ENCODE assay signal across 21 cellular contexts in the genomic region with DNA sequence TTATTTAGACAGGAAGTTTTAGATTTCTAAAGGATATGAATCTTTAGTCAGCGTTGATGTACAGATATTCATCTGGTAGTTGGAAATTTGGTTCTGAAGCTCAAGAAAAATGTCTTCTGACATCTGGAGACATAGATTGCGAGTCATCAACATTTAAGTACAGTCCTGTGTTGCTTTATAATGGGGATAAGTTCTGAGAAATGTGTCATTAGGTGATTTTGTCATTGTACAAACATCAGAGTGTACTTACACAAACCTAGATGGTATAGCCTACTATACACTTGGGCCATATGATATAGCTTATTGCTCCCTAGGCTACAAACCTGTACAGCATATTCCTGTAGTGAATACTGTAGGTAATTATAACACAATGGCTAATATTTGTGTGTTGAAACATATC.
"Had no signal": no experiment of that assay in that cellular context is flagged by ENCODE, and none has a peak within 500 bp of the region (broad histone marks: within the 10 kb centered on the region; RNA-seq: fewer than 3 reads in every experiment).

No MANE protein-coding gene starts in this region.

- FAIRE-seq: astrocyte, pancreas had no signal

- ATAC-seq: left ventricle myocardium superior; mucosa of descending colon; naive thymus-derived CD4-positive, alpha-beta T cell; pancreas; sciatic nerve; upper lobe of right lung had no signal

- H3K9me3 ChIP-seq: esophagus muscularis mucosa, mucosa of descending colon, pancreas, stomach, thoracic aorta, upper lobe of right lung had no signal

- H3K27me3 ChIP-seq: dorsolateral prefrontal cortex, esophagus muscularis mucosa, pancreas, stomach, upper lobe of right lung had no signal

- H3K27ac Mint-ChIP-seq: activated CD4-positive, alpha-beta memory T cell treated with anti-CD3 and anti-CD28 coated beads, Interleukin-2, amount 10 ng/mL, durations not matched to agents 7 days and 5 days; activated T-cell treated with anti-CD3 and anti-CD28 coated beads, Interleukin-2, amount 50 U/mL, for 24 hours; memory B cell; naive thymus-derived CD4-positive, alpha-beta T cell had no signal

- H3K27ac ChIP-seq: dorsolateral prefrontal cortex, esophagus muscularis mucosa, pancreas, stomach, thoracic aorta, upper lobe of right lung had no signal

- DNase-seq: activated CD4-positive, alpha-beta memory T cell treated with anti-CD3 and anti-CD28 coated beads, Interleukin-2, amount 10 ng/mL, durations not matched to agents 7 days and 5 days; activated CD4-positive, alpha-beta T cell treated with anti-CD3 and anti-CD28 coated beads for 4 hours; activated effector memory CD4-positive, alpha-beta T cell treated with Interleukin-2 at 50 U/mL for 16 hours; activated naive CD4-positive, alpha-beta T cell treated with anti-CD3 and anti-CD28 coated beads, Interleukin-2, amount 50 U/mL, for 16 hours; activated T-cell treated with anti-CD3 and anti-CD28 coated beads, Interleukin-2, amount 50 U/mL, for 24 hours; dorsolateral prefrontal cortex; endodermal cell; hypothalamus; kidney glomerular epithelial cell; left ventricle myocardium superior; mucosa of descending colon; naive thymus-derived CD4-positive, alpha-beta T cell; pancreas; stimulated activated CD4-positive, alpha-beta T cell treated with anti-CD3 and anti-CD28 coated beads, Interleukin-1b, Interleukin-23, amount 100 ng/mL, for 48 hours; stomach; upper lobe of right lung had no signal

- H3K4me3 ChIP-seq: dorsolateral prefrontal cortex, esophagus muscularis mucosa, mucosa of descending colon, pancreas, stomach, thoracic aorta, upper lobe of right lung had no signal

- H3K36me3 ChIP-seq: upper lobe of right lung had no signal

- H3K27me3 Mint-ChIP-seq: activated CD4-positive, alpha-beta memory T cell treated with anti-CD3 and anti-CD28 coated beads, Interleukin-2, amount 10 ng/mL, durations not matched to agents 7 days and 5 days; activated T-cell treated with anti-CD3 and anti-CD28 coated beads, Interleukin-2, amount 50 U/mL, for 24 hours; memory B cell; naive thymus-derived CD4-positive, alpha-beta T cell had no signal

- H3K4me1 ChIP-seq: esophagus muscularis mucosa, pancreas, stomach, upper lobe of right lung had no signal

- H3K4me3 Mint-ChIP-seq: activated CD4-positive, alpha-beta memory T cell treated with anti-CD3 and anti-CD28 coated beads, Interleukin-2, amount 10 ng/mL, durations not matched to agents 7 days and 5 days; activated T-cell treated with anti-CD3 and anti-CD28 coated beads, Interleukin-2, amount 50 U/mL, for 24 hours; memory B cell; naive thymus-derived CD4-positive, alpha-beta T cell had no signal

- H3K9me3 Mint-ChIP-seq: activated CD4-positive, alpha-beta memory T cell treated with anti-CD3 and anti-CD28 coated beads, Interleukin-2, amount 10 ng/mL, durations not matched to agents 7 days and 5 days; activated T-cell treated with anti-CD3 and anti-CD28 coated beads, Interleukin-2, amount 50 U/mL, for 24 hours; endodermal cell; memory B cell; naive thymus-derived CD4-positive, alpha-beta T cell had no signal

- H3K4me1 Mint-ChIP-seq: memory B cell had no signal
